In genomic region chr3:194294199-194294887, GRCh38 we compare ENCODE assay signal across 20 cellular contexts. TPM values are rescaled to one million over a fixed set of nuclear protein-coding genes. Genes with fewer than 3 reads are reported as not detected.
DNase-seq lines count a peak whose midpoint lies in the region; ATAC-seq and TF ChIP-seq lines count a peak whose summit lies in the region.
"Had no signal": no experiment of that assay in that cellular context is flagged by ENCODE, and none has a peak within 500 bp of the region (broad histone marks: within the 10 kb centered on the region; RNA-seq: fewer than 3 reads in every experiment).

No MANE protein-coding gene starts in this region.

- no peak overlapping the region for H2BK15ac ChIP-seq in mesendoderm (replicated peaks; ENCODE audit: low read depth)

- no peaks in the 10 kb centered on the region for H3K79me1 ChIP-seq in mesendoderm (ENCODE audit: low read length)

- no peak for TF ChIP-seq CTCF in left ventricle myocardium inferior (IDR thresholded peaks at IDR 0.05; ENCODE audit: borderline replicate concordance)
- no peak for TF ChIP-seq CTCF in dorsolateral prefrontal cortex (IDR thresholded peaks at IDR 0.05 in 54 of 56, conservative IDR thresholded peaks at IDR 0.05 in 2 of 56; ENCODE audit: low read depth in 1 of 56, partially characterized antibody in 56 of 56)

- H3K27me3 ChIP-seq in left ventricle myocardium inferior (ENCODE audit: low read depth) (peaks cover 28% of the 10 kb centered on the region), mesendoderm (ENCODE audit: insufficient read depth, low read length, poor library complexity) (no peaks in the 10 kb centered on the region), dorsolateral prefrontal cortex (peaks cover 0 to 15% (median 0%) of the 10 kb centered on the region in 45 donors)
- H3K27me3 ChIP-seq: ascending aorta, gastrocnemius medialis had no signal

- H3K4me2 ChIP-seq in mesendoderm (ENCODE audit: low read length), result no peak overlapping the region

- H3K18ac ChIP-seq in mesendoderm (ENCODE audit: low read length), result no peak overlapping the region

- DNase-seq in left cardiac atrium, result peak; percentile 6
- DNase-seq in left ventricle myocardium inferior, result no peak
- DNase-seq in SK-N-MC (ENCODE audit: low read depth, low spot score), result no peak
- peak; percentile 79 for DNase-seq in mesendoderm
- no peak for DNase-seq in NCI-H226
- no peak for DNase-seq in dorsolateral prefrontal cortex
- no peak for DNase-seq in AG08396 (ENCODE audit: low spot score)
- DNase-seq: CD8-positive, alpha-beta T cell; colonic mucosa; gastrocnemius medialis; lower lobe of right lung; NCI-H1048; NCI-H2171 treated with DMSO at 0.1 percent for 48 hours; SIG-M5; T-helper 9 cell had no signal

- peaks cover 28% of the 10 kb centered on the region for H3K9me3 ChIP-seq in left ventricle myocardium inferior (replicated peaks)
- no peaks in the 10 kb centered on the region for H3K9me3 ChIP-seq in SK-N-MC (ENCODE audit: low read depth, low read length)
- H3K9me3 ChIP-seq: ascending aorta, colonic mucosa, lower lobe of right lung had no signal

- ATAC-seq in left cardiac atrium, result no peak
- ATAC-seq in HG03520 (IDR thresholded peaks at IDR 0.05; ENCODE audit: unreplicated experiment), result no peak
- ATAC-seq: CD8-positive, alpha-beta T cell; gastrocnemius medialis; HepG2; lower lobe of right lung; natural killer cell treated with Interleukin-12 subunit alpha and Interleukin-12 subunit beta and Interleukin-15 and Interleukin-18, amount 100 ng/mL, for 72 hours had no signal

- no peaks in the 10 kb centered on the region for H3K36me3 ChIP-seq in left ventricle myocardium inferior
- H3K36me3 ChIP-seq in SK-N-MC (ENCODE audit: insufficient read depth, low read length), result no peaks in the 10 kb centered on the region
- H3K36me3 ChIP-seq in mesendoderm (ENCODE audit: control insufficient read depth, insufficient read depth, low read length), result no peaks in the 10 kb centered on the region
- H3K36me3 ChIP-seq: ascending aorta, colonic mucosa, gastrocnemius medialis, lower lobe of right lung had no signal

- no peak overlapping the region for H3K4ac ChIP-seq in mesendoderm (ENCODE audit: low read depth, low read length)

- no CpG with 5 or more reads among the region's 9 CpGs for WGBS in mesendoderm (ENCODE audit: extremely low coverage, insufficient coverage, low lambda C conversion rate)

- H3K4me1 ChIP-seq in left ventricle myocardium inferior (peaks cover 7% of the 10 kb centered on the region), mesendoderm (ENCODE audit: control insufficient read depth, low read depth, low read length) (peaks cover 5% of the 10 kb centered on the region)
- H3K4me1 ChIP-seq: colonic mucosa had no signal

- H3K27ac ChIP-seq in left ventricle myocardium inferior (replicated peaks) (no peak overlapping the region), SK-N-MC (0 out of 2 replicates have a peak overlapping the region, but pooled peaks have one; percentile 20), mesendoderm (ENCODE audit: low read depth, low read length) (no peak overlapping the region), dorsolateral prefrontal cortex (no peak overlapping the region)
- H3K27ac ChIP-seq: ascending aorta, colonic mucosa, gastrocnemius medialis, lower lobe of right lung had no signal

- H3K79me2 ChIP-seq in mesendoderm (ENCODE audit: control insufficient read depth, insufficient read depth, low read length), result no peaks in the 10 kb centered on the region

- no peak overlapping the region for H4K8ac ChIP-seq in mesendoderm (ENCODE audit: low read depth, low read length)

- H3K4me3 ChIP-seq in left ventricle myocardium inferior, result no peak overlapping the region
- H3K4me3 ChIP-seq in SK-N-MC, result no peak overlapping the region
- no peak overlapping the region for H3K4me3 ChIP-seq in mesendoderm (ENCODE audit: low read length)
- H3K4me3 ChIP-seq in dorsolateral prefrontal cortex, result no peak overlapping the region
- H3K4me3 ChIP-seq: ascending aorta, colonic mucosa, gastrocnemius medialis, lower lobe of right lung had no signal

- H3K9ac ChIP-seq in SK-N-MC (ENCODE audit: insufficient read length), result no peak overlapping the region
- H3K9ac ChIP-seq in mesendoderm (ENCODE audit: low read length), result no peak overlapping the region

- intact Hi-C loops in left cardiac atrium (cut with DNase I), result no loop called here
- intact Hi-C loops in left ventricle myocardium inferior (cut with micrococcal nuclease), result no loop called here
- intact Hi-C loops in dorsolateral prefrontal cortex (cut with DNase I), result no loop called here

- H2BK120ac ChIP-seq in mesendoderm (ENCODE audit: low read depth, low read length), result no peak overlapping the region

- H3K56ac ChIP-seq in mesendoderm (ENCODE audit: low read length), result peak overlapping the region; percentile 53

- no peak overlapping the region for H2AK5ac ChIP-seq in mesendoderm (ENCODE audit: low read length)

- no peak overlapping the region for H4K5ac ChIP-seq in mesendoderm (ENCODE audit: low read length)

- no peak overlapping the region for H2BK5ac ChIP-seq in mesendoderm (ENCODE audit: low read length)

- H3K23ac ChIP-seq in mesendoderm (ENCODE audit: low read length), result no peak overlapping the region

RNA-seq across cellular contexts. Expression of gene CPN2, which starts 56.8 kb away (rescaled TPM):
- not detected for total RNA-seq in left cardiac atrium
- 2.4 TPM for total RNA-seq in left ventricle myocardium inferior
- 0.01 TPM for polyA plus RNA-seq in mesendoderm (2013, experiment 1 of 2)
- 0.01 TPM for polyA plus RNA-seq in mesendoderm (2013, experiment 2 of 2)
- total RNA-seq in dorsolateral prefrontal cortex, result not detected
- total RNA-seq: ascending aorta; CD8-positive, alpha-beta T cell; epithelial cell of proximal tubule; lower lobe of right lung; natural killer cell treated with Interleukin-12 subunit alpha and Interleukin-12 subunit beta and Interleukin-15 and Interleukin-18, amount 100 ng/mL, for 72 hours had no signal

Comparison
In these comparisons a context has a peak if more than half of its experiments do, and no peak if none do; other contexts are left out.
1. DNase-seq: peak in left cardiac atrium (single experiment) and mesendoderm (single experiment); none in left ventricle myocardium inferior (single experiment), SK-N-MC (single experiment), NCI-H226 (single experiment), dorsolateral prefrontal cortex (0 of 10) and AG08396 (single experiment).